In genomic region chr9:89318123-89319014, GRCh38 we compare ENCODE assay signal across 1 cellular context.
TF ChIP-seq lines count a peak whose summit lies in the region.

A gene with protein sequence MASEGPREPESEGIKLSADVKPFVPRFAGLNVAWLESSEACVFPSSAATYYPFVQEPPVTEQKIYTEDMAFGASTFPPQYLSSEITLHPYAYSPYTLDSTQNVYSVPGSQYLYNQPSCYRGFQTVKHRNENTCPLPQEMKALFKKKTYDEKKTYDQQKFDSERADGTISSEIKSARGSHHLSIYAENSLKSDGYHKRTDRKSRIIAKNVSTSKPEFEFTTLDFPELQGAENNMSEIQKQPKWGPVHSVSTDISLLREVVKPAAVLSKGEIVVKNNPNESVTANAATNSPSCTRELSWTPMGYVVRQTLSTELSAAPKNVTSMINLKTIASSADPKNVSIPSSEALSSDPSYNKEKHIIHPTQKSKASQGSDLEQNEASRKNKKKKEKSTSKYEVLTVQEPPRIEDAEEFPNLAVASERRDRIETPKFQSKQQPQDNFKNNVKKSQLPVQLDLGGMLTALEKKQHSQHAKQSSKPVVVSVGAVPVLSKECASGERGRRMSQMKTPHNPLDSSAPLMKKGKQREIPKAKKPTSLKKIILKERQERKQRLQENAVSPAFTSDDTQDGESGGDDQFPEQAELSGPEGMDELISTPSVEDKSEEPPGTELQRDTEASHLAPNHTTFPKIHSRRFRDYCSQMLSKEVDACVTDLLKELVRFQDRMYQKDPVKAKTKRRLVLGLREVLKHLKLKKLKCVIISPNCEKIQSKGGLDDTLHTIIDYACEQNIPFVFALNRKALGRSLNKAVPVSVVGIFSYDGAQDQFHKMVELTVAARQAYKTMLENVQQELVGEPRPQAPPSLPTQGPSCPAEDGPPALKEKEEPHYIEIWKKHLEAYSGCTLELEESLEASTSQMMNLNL (plus strand): TSS chr9:89318500. CDS start chr9:89318577, 77 bp downstream.

TF ChIP-seq in HepG2, 621 proteins besides CTCF, POLR2A, EP300 and RAD21 (continued from another document and continues in another):
- TF ChIP-seq, protein P1, sequence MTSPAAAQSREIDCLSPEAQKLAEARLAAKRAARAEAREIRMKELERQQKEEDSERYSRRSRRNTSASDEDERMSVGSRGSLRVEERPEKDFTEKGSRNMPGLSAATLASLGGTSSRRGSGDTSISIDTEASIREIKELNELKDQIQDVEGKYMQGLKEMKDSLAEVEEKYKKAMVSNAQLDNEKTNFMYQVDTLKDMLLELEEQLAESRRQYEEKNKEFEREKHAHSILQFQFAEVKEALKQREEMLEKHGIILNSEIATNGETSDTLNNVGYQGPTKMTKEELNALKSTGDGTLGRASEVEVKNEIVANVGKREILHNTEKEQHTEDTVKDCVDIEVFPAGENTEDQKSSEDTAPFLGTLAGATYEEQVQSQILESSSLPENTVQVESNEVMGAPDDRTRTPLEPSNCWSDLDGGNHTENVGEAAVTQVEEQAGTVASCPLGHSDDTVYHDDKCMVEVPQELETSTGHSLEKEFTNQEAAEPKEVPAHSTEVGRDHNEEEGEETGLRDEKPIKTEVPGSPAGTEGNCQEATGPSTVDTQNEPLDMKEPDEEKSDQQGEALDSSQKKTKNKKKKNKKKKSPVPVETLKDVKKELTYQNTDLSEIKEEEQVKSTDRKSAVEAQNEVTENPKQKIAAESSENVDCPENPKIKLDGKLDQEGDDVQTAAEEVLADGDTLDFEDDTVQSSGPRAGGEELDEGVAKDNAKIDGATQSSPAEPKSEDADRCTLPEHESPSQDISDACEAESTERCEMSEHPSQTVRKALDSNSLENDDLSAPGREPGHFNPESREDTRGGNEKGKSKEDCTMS (CRISPR knock-in tag; conservative IDR thresholded peaks at IDR 0.05), result no peak
- TF ChIP-seq ZZZ3 (CRISPR knock-in tag; IDR thresholded peaks at IDR 0.05; ENCODE audit: borderline replicate concordance) (peak; percentile 83; the same call in 1 of the 2 replicates), ZNF329 (CRISPR knock-in tag; IDR thresholded peaks at IDR 0.05; ENCODE audit: low read depth) (peak; percentile 70; the same call in 1 of the 2 replicates), POLR2AphosphoS2 (IDR thresholded peaks at IDR 0.05; ENCODE audit: low read depth, low read length) (peak; percentile 94), ZNF335 (CRISPR knock-in tag; IDR thresholded peaks at IDR 0.05) (peak; percentile 78), ZSCAN12 (CRISPR knock-in tag; IDR thresholded peaks at IDR 0.05) (peak; percentile 78), ZNF749 (CRISPR knock-in tag; IDR thresholded peaks at IDR 0.05; ENCODE audit: borderline replicate concordance) (peak; percentile 72), KLF9 (CRISPR knock-in tag; IDR thresholded peaks at IDR 0.05; ENCODE audit: low read depth) (no peak), MTA3 (CRISPR knock-in tag; IDR thresholded peaks at IDR 0.05) (no peak), ZNF674 (CRISPR knock-in tag; IDR thresholded peaks at IDR 0.05; ENCODE audit: low read depth) (0 out of 2 replicates have a peak, but pooled peaks have one; percentile 58), EHMT2 (IDR thresholded peaks at IDR 0.05; ENCODE audit: borderline replicate concordance, low read depth, low read length) (no peak), ZNF333 (CRISPR knock-in tag; IDR thresholded peaks at IDR 0.05; ENCODE audit: borderline replicate concordance) (peak; percentile 93), CSRNP2 (CRISPR knock-in tag; conservative IDR thresholded peaks at IDR 0.05; ENCODE audit: low read depth) (no peak), SMARCE1 (IDR thresholded peaks at IDR 0.05; ENCODE audit: borderline replicate concordance) (no peak), ZNF567 (CRISPR knock-in tag; IDR thresholded peaks at IDR 0.05; ENCODE audit: borderline replicate concordance) (peak; percentile 77; the same call in 1 of the 2 replicates), KAT8 (CRISPR knock-in tag; IDR thresholded peaks at IDR 0.05) (peak; percentile 98), ZNF549 (CRISPR knock-in tag; IDR thresholded peaks at IDR 0.05) (0 out of 2 replicates have a peak, but pooled peaks have one; percentile 69), DMAP1 (CRISPR knock-in tag; IDR thresholded peaks at IDR 0.05) (peak; percentile 100), BHLHE40 (IDR thresholded peaks at IDR 0.05; ENCODE audit: low read length) (peak; percentile 45), AKNA (CRISPR knock-in tag; IDR thresholded peaks at IDR 0.05; ENCODE audit: borderline replicate concordance) (no peak; the same call in 1 of the 2 replicates), ZNF660 (CRISPR knock-in tag; IDR thresholded peaks at IDR 0.05; ENCODE audit: borderline replicate concordance, low read depth) (peak; percentile 33; the same call in 1 of the 2 replicates), SAFB2 (CRISPR knock-in tag; IDR thresholded peaks at IDR 0.05; ENCODE audit: borderline replicate concordance, low read depth) (peak; percentile 98; the same call in 1 of the 2 replicates), XBP1 (CRISPR knock-in tag; IDR thresholded peaks at IDR 0.05) (no peak), CHD2 (IDR thresholded peaks at IDR 0.05; ENCODE audit: low read depth, low read length) (no peak; the same call in 1 of the 2 replicates), PCBP1 (IDR thresholded peaks at IDR 0.05; ENCODE audit: borderline replicate concordance, low read depth, low read length) (0 out of 2 replicates have a peak, but pooled peaks have one; percentile 25), ZMYM2 (CRISPR knock-in tag; IDR thresholded peaks at IDR 0.05) (no peak), ZNF10 (CRISPR knock-in tag; IDR thresholded peaks at IDR 0.05; ENCODE audit: borderline replicate concordance, low read depth) (no peak), ZBTB20 (CRISPR knock-in tag; IDR thresholded peaks at IDR 0.05; ENCODE audit: borderline replicate concordance, low read depth) (peak; percentile 85), ZNF180 (CRISPR knock-in tag; IDR thresholded peaks at IDR 0.05; ENCODE audit: borderline replicate concordance, low read depth) (0 out of 2 replicates have a peak, but pooled peaks have one; percentile 62), HINFP (CRISPR knock-in tag; IDR thresholded peaks at IDR 0.05; ENCODE audit: low read depth) (peak; percentile 71; the same call in 1 of the 2 replicates), ZNF83 (CRISPR knock-in tag; IDR thresholded peaks at IDR 0.05; ENCODE audit: borderline replicate concordance) (no peak)
- TF ChIP-seq, protein P2, sequence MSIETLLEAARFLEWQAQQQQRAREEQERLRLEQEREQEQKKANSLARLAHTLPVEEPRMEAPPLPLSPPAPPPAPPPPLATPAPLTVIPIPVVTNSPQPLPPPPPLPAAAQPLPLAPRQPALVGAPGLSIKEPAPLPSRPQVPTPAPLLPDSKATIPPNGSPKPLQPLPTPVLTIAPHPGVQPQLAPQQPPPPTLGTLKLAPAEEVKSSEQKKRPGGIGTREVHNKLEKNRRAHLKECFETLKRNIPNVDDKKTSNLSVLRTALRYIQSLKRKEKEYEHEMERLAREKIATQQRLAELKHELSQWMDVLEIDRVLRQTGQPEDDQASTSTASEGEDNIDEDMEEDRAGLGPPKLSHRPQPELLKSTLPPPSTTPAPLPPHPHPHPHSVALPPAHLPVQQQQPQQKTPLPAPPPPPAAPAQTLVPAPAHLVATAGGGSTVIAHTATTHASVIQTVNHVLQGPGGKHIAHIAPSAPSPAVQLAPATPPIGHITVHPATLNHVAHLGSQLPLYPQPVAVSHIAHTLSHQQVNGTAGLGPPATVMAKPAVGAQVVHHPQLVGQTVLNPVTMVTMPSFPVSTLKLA (IDR thresholded peaks at IDR 0.05), result peak; percentile 85
- TF ChIP-seq, protein P3, sequence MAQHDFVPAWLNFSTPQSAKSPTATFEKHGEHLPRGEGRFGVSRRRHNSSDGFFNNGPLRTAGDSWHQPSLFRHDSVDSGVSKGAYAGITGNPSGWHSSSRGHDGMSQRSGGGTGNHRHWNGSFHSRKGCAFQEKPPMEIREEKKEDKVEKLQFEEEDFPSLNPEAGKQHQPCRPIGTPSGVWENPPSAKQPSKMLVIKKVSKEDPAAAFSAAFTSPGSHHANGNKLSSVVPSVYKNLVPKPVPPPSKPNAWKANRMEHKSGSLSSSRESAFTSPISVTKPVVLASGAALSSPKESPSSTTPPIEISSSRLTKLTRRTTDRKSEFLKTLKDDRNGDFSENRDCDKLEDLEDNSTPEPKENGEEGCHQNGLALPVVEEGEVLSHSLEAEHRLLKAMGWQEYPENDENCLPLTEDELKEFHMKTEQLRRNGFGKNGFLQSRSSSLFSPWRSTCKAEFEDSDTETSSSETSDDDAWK (CRISPR knock-in tag; IDR thresholded peaks at IDR 0.05), result no peak
- TF ChIP-seq, protein P4, sequence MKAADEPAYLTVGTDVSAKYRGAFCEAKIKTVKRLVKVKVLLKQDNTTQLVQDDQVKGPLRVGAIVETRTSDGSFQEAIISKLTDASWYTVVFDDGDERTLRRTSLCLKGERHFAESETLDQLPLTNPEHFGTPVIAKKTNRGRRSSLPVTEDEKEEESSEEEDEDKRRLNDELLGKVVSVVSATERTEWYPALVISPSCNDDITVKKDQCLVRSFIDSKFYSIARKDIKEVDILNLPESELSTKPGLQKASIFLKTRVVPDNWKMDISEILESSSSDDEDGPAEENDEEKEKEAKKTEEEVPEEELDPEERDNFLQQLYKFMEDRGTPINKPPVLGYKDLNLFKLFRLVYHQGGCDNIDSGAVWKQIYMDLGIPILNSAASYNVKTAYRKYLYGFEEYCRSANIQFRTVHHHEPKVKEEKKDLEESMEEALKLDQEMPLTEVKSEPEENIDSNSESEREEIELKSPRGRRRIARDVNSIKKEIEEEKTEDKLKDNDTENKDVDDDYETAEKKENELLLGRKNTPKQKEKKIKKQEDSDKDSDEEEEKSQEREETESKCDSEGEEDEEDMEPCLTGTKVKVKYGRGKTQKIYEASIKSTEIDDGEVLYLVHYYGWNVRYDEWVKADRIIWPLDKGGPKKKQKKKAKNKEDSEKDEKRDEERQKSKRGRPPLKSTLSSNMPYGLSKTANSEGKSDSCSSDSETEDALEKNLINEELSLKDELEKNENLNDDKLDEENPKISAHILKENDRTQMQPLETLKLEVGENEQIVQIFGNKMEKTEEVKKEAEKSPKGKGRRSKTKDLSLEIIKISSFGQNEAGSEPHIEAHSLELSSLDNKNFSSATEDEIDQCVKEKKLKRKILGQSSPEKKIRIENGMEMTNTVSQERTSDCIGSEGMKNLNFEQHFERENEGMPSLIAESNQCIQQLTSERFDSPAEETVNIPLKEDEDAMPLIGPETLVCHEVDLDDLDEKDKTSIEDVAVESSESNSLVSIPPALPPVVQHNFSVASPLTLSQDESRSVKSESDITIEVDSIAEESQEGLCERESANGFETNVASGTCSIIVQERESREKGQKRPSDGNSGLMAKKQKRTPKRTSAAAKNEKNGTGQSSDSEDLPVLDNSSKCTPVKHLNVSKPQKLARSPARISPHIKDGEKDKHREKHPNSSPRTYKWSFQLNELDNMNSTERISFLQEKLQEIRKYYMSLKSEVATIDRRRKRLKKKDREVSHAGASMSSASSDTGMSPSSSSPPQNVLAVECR (CRISPR knock-in tag; IDR thresholded peaks at IDR 0.05; ENCODE audit: borderline replicate concordance), result peak; percentile 98
